ENCODE assay signal across 8 cellular contexts in genomic region chr1:211577826-211578639, GRCh38. TPM values are rescaled to one million over a fixed set of nuclear protein-coding genes. Genes with fewer than 3 reads are reported as not detected.
A peak's percentile ranks its signal among the peaks of the same experiment; 100 is the strongest.
DNase-seq lines count a peak whose midpoint lies in the region; ATAC-seq and TF ChIP-seq lines count a peak whose summit lies in the region.

No MANE protein-coding gene starts in this region.

- no peaks in the 10 kb centered on the region for H3K9me3 ChIP-seq in liver (ENCODE audit: control insufficient read depth in 4 of 4, low read length in 3 of 4)

- ATAC-seq in GM18505 (IDR thresholded peaks at IDR 0.05; ENCODE audit: unreplicated experiment) (peak; percentile 34), HG02981 (IDR thresholded peaks at IDR 0.05; ENCODE audit: unreplicated experiment) (peak; percentile 31)

- peak overlapping the region; percentile 95 to 96 for H3K27ac ChIP-seq in liver (ENCODE audit: low read depth in 1 of 2, low read length in 2 of 2)

- H3K27me3 ChIP-seq in liver (ENCODE audit: control insufficient read depth in 4 of 4, insufficient read depth in 4 of 4, low read length in 3 of 4): no peaks in the 10 kb centered on the region

- H3K9ac ChIP-seq in liver (ENCODE audit: low read depth in 1 of 2, low read length in 2 of 2): peak overlapping the region; percentile 93 to 98

- H3K36me3 ChIP-seq in liver (ENCODE audit: control insufficient read depth in 4 of 4, insufficient read depth in 3 of 4, low read depth in 1 of 4, low read length in 3 of 4): peaks cover 0 to 21% (median 10%) of the 10 kb centered on the region in 4 donors

- in situ Hi-C loops in ACHN (cut with HindIII; ENCODE audit: low pct_ligation_motif_present, low pct_unique_long_range_greater_than_20kb, low sequenced_read_pairs): no loop called here

- peak; percentile 68 for TF ChIP-seq CTCF in liver (IDR thresholded peaks at IDR 0.05; ENCODE audit: low read depth, low read length, missing input control)

- peaks cover 33% of the 10 kb centered on the region for H3K4me1 Mint-ChIP-seq in activated CD4-positive, alpha-beta T cell treated with anti-CD3 and anti-CD28 coated beads, Interleukin-2, amount 10 ng/mL, durations not matched to agents 24 days and 14 days

- peak overlapping the region; percentile 73 to 100 (median 97) for H3K4me3 ChIP-seq in liver (ENCODE audit: low read depth in 1 of 3, low read length in 3 of 3)

- no peaks in the 10 kb centered on the region for H3K9me3 Mint-ChIP-seq in activated CD4-positive, alpha-beta T cell treated with anti-CD3 and anti-CD28 coated beads, Interleukin-2, amount 10 ng/mL, durations not matched to agents 24 days and 14 days

- H3K36me3 Mint-ChIP-seq in activated CD4-positive, alpha-beta T cell treated with anti-CD3 and anti-CD28 coated beads, Interleukin-2, amount 10 ng/mL, durations not matched to agents 24 days and 14 days (ENCODE audit: low read depth): peaks cover 27% of the 10 kb centered on the region

- no peak for TF ChIP-seq POLR2A in GM18505 (IDR thresholded peaks at IDR 0.05; ENCODE audit: borderline replicate concordance, extremely low read depth, insufficient read depth, insufficient read length)

- H3K4me3 Mint-ChIP-seq in activated CD4-positive, alpha-beta T cell treated with anti-CD3 and anti-CD28 coated beads, Interleukin-2, amount 10 ng/mL, durations not matched to agents 24 days and 14 days: peak overlapping the region; percentile 92

- DNase-seq in ACHN: peak; percentile 79
- peak; percentile 65 for DNase-seq in NCI-H2196 treated with DMSO at 0.1 percent for 48 hours (lab: John Stamatoyannopoulos, UW; ENCODE audit: unreplicated experiment)
- DNase-seq in activated CD4-positive, alpha-beta T cell treated with anti-CD3 and anti-CD28 coated beads, Interleukin-2, amount 10 ng/mL, durations not matched to agents 24 days and 14 days: peak; percentile 93
- peak; percentile 46 for DNase-seq in dedifferentiated amniotic fluid mesenchymal stem cell (ENCODE audit: extremely low spot score)
- peak; percentile 65 to 73 for DNase-seq in stimulated activated CD4-positive, alpha-beta T cell treated with anti-CD3 and anti-CD28 coated beads, Interleukin-4, amount 100 ng/mL, for 4 hours

- H3K27ac Mint-ChIP-seq in activated CD4-positive, alpha-beta T cell treated with anti-CD3 and anti-CD28 coated beads, Interleukin-2, amount 10 ng/mL, durations not matched to agents 24 days and 14 days: peak overlapping the region; percentile 87

- H3K27me3 Mint-ChIP-seq in activated CD4-positive, alpha-beta T cell treated with anti-CD3 and anti-CD28 coated beads, Interleukin-2, amount 10 ng/mL, durations not matched to agents 24 days and 14 days: peaks cover 4% of the 10 kb centered on the region

- H3K4me1 ChIP-seq in liver (ENCODE audit: control insufficient read depth in 4 of 4, insufficient read depth in 4 of 4, low read length in 3 of 4): peaks cover 1 to 43% (median 26%) of the 10 kb centered on the region in 4 donors

- WGBS in liver: under 1% methylated on average over 75 of the region's 75 CpGs

- TF ChIP-seq RAD21 in liver (IDR thresholded peaks at IDR 0.05): peak; percentile 57 to 60

- intact Hi-C loops in activated CD4-positive, alpha-beta T cell treated with anti-CD3 and anti-CD28 coated beads, Interleukin-2, amount 10 ng/mL, durations not matched to agents 24 days and 14 days (cut with micrococcal nuclease): loop anchor here (1.0 to 5.0 kb wide), 9 partner anchors 29 to 1131 kb away; partner anchors contain the start of genes ATF3, DTL, INTS7 and LPGAT1

TF ChIP-seq in liver, 16 proteins besides CTCF, POLR2A, EP300 and RAD21:
- TF ChIP-seq RXRA (IDR thresholded peaks at IDR 0.05): no peak
- no peak for TF ChIP-seq FOXA2 (IDR thresholded peaks at IDR 0.05)
- TF ChIP-seq JUND (IDR thresholded peaks at IDR 0.05): no peak
- TF ChIP-seq MAX (IDR thresholded peaks at IDR 0.05): no peak
- TF ChIP-seq SP1 (IDR thresholded peaks at IDR 0.05): no peak
- no peak for TF ChIP-seq EGR1 (IDR thresholded peaks at IDR 0.05; ENCODE audit: low read depth in 2 of 2)
TF ChIP-seq in liver: peak in this region for 0.

RNA-seq across cellular contexts. Expression of gene SLC30A1, which starts 0.9 kb away (rescaled TPM):
- total RNA-seq in activated CD4-positive, alpha-beta T cell treated with anti-CD3 and anti-CD28 coated beads, Interleukin-2, amount 10 ng/mL, durations not matched to agents 24 days and 14 days: 8.5 and 9.0 TPM in 2 replicates
- total RNA-seq in liver: 10 to 100 TPM; 59.0 to 83.3 TPM
- 10 to 100 TPM; 14.9 to 19.9 TPM for polyA plus RNA-seq in liver

Comparison
In these comparisons a context has a peak if more than half of its experiments do, and no peak if none do; other contexts are left out.
1. Peak in every context shown above with its lines: DNase-seq, ATAC-seq, H3K4me3 ChIP-seq and H3K27ac ChIP-seq.